21 cellular contexts compared by ENCODE assay signal in the genomic region with DNA sequence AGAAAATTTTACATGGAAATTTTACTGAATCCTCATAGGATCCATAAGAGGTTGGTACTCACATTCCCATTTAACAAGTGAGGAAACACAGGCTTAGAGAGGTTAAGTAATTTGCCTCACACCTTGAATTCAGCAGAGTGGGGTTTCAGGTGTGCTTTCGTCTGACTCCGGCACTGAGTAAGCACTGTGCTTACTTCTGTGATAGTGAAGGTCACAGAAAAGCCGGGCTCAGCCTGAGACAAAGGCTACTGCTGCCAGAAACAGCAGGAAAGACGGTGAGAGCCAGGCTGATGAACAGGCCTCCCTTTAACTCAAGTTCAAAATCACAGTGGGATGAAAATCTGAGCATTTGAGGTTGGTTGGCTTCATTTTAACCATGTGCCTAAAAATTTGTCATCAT.
DNase-seq lines count a peak whose midpoint lies in the region; ATAC-seq, FAIRE-seq and TF ChIP-seq lines count a peak whose summit lies in the region.
"Had no signal": no experiment of that assay in that cellular context is flagged by ENCODE, and none has a peak within 500 bp of the region (broad histone marks: within the 10 kb centered on the region; RNA-seq: fewer than 3 reads in every experiment).

No MANE protein-coding gene starts in this region.

- DNase-seq in IMR-90 (no peak), astrocyte (ENCODE audit: low read depth) (no peak), osteocyte (ENCODE audit: extremely low spot score, unreplicated experiment) (no peak), DMS114 treated with DMSO at 0.1 percent for 48 hours (lab: John Stamatoyannopoulos, UW; ENCODE audit: unreplicated experiment) (no peak)
- DNase-seq in effector memory CD4-positive, alpha-beta T cell, result no peak
- DNase-seq: CD4-positive, CD25-positive, alpha-beta regulatory T cell; DMS79; H9; HFFc6; MG63; NCI-H1092; NCI-H1694; NCI-H2171 treated with DMSO at 0.1 percent for 48 hours; NCI-H446 treated with DMSO at 0.1 percent for 48 hours; NCI-H526 treated with DMSO at 0.1 percent for 48 hours had no signal

- H3K9me3 ChIP-seq in IMR-90 (ENCODE audit: control insufficient read depth, insufficient read depth, low read length) (no peaks in the 10 kb centered on the region), astrocyte (ENCODE audit: insufficient read depth, low read depth, low read length) (no peaks in the 10 kb centered on the region)
- H3K9me3 ChIP-seq in effector memory CD4-positive, alpha-beta T cell (ENCODE audit: control insufficient read depth, low read length), result no peaks in the 10 kb centered on the region
- H3K9me3 ChIP-seq: MG63, SJSA1 had no signal

- peak overlapping the region; percentile 64 for H4K5ac ChIP-seq in IMR-90 (ENCODE audit: low read depth, low read length)

- no peak overlapping the region for H3K4me2 ChIP-seq in IMR-90 (ENCODE audit: low read depth, low read length)
- H3K4me2 ChIP-seq in astrocyte (ENCODE audit: low read length), result no peak overlapping the region

- TF ChIP-seq CTCF in IMR-90 (conservative IDR thresholded peaks at IDR 0.05; ENCODE audit: low read depth, low read length) (no peak), astrocyte (IDR thresholded peaks at IDR 0.05; ENCODE audit: insufficient read depth, low read depth, low read length) (no peak), osteocyte (IDR thresholded peaks at IDR 0.05) (no peak)

- H4K20me1 ChIP-seq in IMR-90 (ENCODE audit: insufficient read depth, low read length), result no peaks in the 10 kb centered on the region
- H4K20me1 ChIP-seq in astrocyte (ENCODE audit: insufficient read depth, low read length), result no peaks in the 10 kb centered on the region

- H3K4me1 ChIP-seq in ACC112 (ENCODE audit: control insufficient read depth, insufficient read depth, low read length, unreplicated experiment) (peaks cover 67% of the 10 kb centered on the region), IMR-90 (ENCODE audit: control insufficient read depth, insufficient read depth, low read length) (peaks cover 24% of the 10 kb centered on the region), astrocyte (ENCODE audit: insufficient read depth, low read length) (peaks cover 10% of the 10 kb centered on the region)
- no peaks in the 10 kb centered on the region for H3K4me1 ChIP-seq in effector memory CD4-positive, alpha-beta T cell (ENCODE audit: control insufficient read depth, insufficient read depth, low read length, poor library complexity, severe bottlenecking)
- H3K4me1 ChIP-seq: SJSA1 had no signal

- H3K36me3 Mint-ChIP-seq in astrocyte (ENCODE audit: low read depth, unreplicated experiment) (no peaks in the 10 kb centered on the region), osteocyte (ENCODE audit: unreplicated experiment) (no peaks in the 10 kb centered on the region)
- H3K36me3 Mint-ChIP-seq: CD4-positive, CD25-positive, alpha-beta regulatory T cell had no signal

- peak overlapping the region; percentile 77; the same call in 1 of the 2 replicates for H3K14ac ChIP-seq in IMR-90 (replicated peaks; ENCODE audit: low read depth, low read length)

- H2BK15ac ChIP-seq in IMR-90 (ENCODE audit: low read depth, low read length), result peak overlapping the region; percentile 69; the same call in 1 of the 3 replicates

- H4K91ac ChIP-seq in IMR-90 (ENCODE audit: insufficient read depth, low read depth, low read length), result no peak overlapping the region

- no peak overlapping the region for H2BK5ac ChIP-seq in IMR-90 (ENCODE audit: low read depth, low read length, poor library complexity, severe bottlenecking)

- H3K56ac ChIP-seq in IMR-90 (ENCODE audit: extremely low read depth, insufficient read depth, low read length), result no peak overlapping the region

- peak overlapping the region; percentile 48 for H2BK120ac ChIP-seq in IMR-90 (ENCODE audit: low read depth, low read length)

- FAIRE-seq in astrocyte (lab: Jason Lieb, UNC), result peak; percentile 23
- FAIRE-seq: K562, RCC 7860 had no signal

- H2AFZ ChIP-seq in ACC112 (ENCODE audit: low read length, unreplicated experiment) (peak overlapping the region; percentile 7), IMR-90 (replicated peaks; ENCODE audit: low read length, poor library complexity) (peak overlapping the region; percentile 24), astrocyte (ENCODE audit: low read depth, low read length) (no peak overlapping the region)

- no peak overlapping the region for H3K23ac ChIP-seq in IMR-90 (ENCODE audit: low read depth, low read length)

- 90% methylated on average over 2 of the region's 4 CpGs; no CpG with 5 or more reads in 1 of the 2 experiments for WGBS in IMR-90 (ENCODE audit: extremely low coverage in 2 of 2, insufficient read length in 1 of 2), 2 experiments

- H3K79me1 ChIP-seq in IMR-90 (ENCODE audit: low read depth in 1 of 2, low read length in 2 of 2), result no peaks in the 10 kb centered on the region

- no peaks in the 10 kb centered on the region for H3K36me3 ChIP-seq in ACC112 (ENCODE audit: insufficient read depth, low read length)
- no peaks in the 10 kb centered on the region for H3K36me3 ChIP-seq in IMR-90 (ENCODE audit: control insufficient read depth, insufficient read depth, low read length)
- no peaks in the 10 kb centered on the region for H3K36me3 ChIP-seq in astrocyte (ENCODE audit: insufficient read depth, low read length)
- no peaks in the 10 kb centered on the region for H3K36me3 ChIP-seq in effector memory CD4-positive, alpha-beta T cell (ENCODE audit: control insufficient read depth, insufficient read depth, low read length)
- H3K36me3 ChIP-seq: MG63, SJSA1 had no signal

- no peak overlapping the region; a peak in 1 of 4 replicates for H4K8ac ChIP-seq in IMR-90 (ENCODE audit: low read depth in 2 of 2, low read length in 2 of 2)

- no peak overlapping the region for H3K27ac Mint-ChIP-seq in astrocyte (ENCODE audit: unreplicated experiment)
- peak overlapping the region; percentile 80 for H3K27ac Mint-ChIP-seq in osteocyte (ENCODE audit: unreplicated experiment)
- H3K27ac Mint-ChIP-seq: CD4-positive, CD25-positive, alpha-beta regulatory T cell; T-helper 1 cell treated with Interleukin-12 subunit alpha and Interleukin-12 subunit beta and Interleukin-4 antibody, amounts not matched to agents 30 μg/mL and 1 μg/mL, for 36 hours had no signal

- H3K9me1 ChIP-seq in IMR-90 (ENCODE audit: insufficient read depth, low read length), result peaks cover 9% of the 10 kb centered on the region

- ATAC-seq in IMR-90 (ENCODE audit: low read depth) (no peak), GM18517 (IDR thresholded peaks at IDR 0.05; ENCODE audit: unreplicated experiment) (no peak)
- ATAC-seq: K562 had no signal

- H3K9ac ChIP-seq in IMR-90 (ENCODE audit: low read depth, low read length), result no peak overlapping the region
- no peak overlapping the region for H3K9ac ChIP-seq in astrocyte (ENCODE audit: low read length)

- H3K27me3 Mint-ChIP-seq in astrocyte (ENCODE audit: low read depth, unreplicated experiment), result peaks cover 4% of the 10 kb centered on the region
- H3K27me3 Mint-ChIP-seq in osteocyte (ENCODE audit: unreplicated experiment), result no peaks in the 10 kb centered on the region
- H3K27me3 Mint-ChIP-seq: CD4-positive, CD25-positive, alpha-beta regulatory T cell had no signal

- TF ChIP-seq RAD21 in IMR-90 (IDR thresholded peaks at IDR 0.05; ENCODE audit: low read length), result no peak

- CTCF ChIA-PET in IMR-90 (lab: Yijun Ruan, JAX), result interaction anchor here (0.5 to 1.3 kb wide), 3 partner anchors 44 to 206 kb away, joined by 3 to 4 read pairs (median 3); no protein-coding TSS in a partner anchor

- H3K4me1 Mint-ChIP-seq in astrocyte (ENCODE audit: low read depth, unreplicated experiment), result peaks cover 31% of the 10 kb centered on the region
- peaks cover 76% of the 10 kb centered on the region for H3K4me1 Mint-ChIP-seq in osteocyte (ENCODE audit: unreplicated experiment)
- H3K4me1 Mint-ChIP-seq: CD4-positive, CD25-positive, alpha-beta regulatory T cell had no signal

- no TSS peak for BruUV-seq in IMR-90 (replicated peaks; lab: Mats Ljungman, UMichigan)

- H2AK9ac ChIP-seq in IMR-90 (replicated peaks; ENCODE audit: low read depth, low read length, poor library complexity), result no peak overlapping the region

- H3K4me3 ChIP-seq in ACC112 (ENCODE audit: low read depth, low read length) (no peak overlapping the region), IMR-90 (ENCODE audit: insufficient read depth, low read depth, low read length) (no peak overlapping the region), astrocyte (ENCODE audit: insufficient read depth, low read depth, low read length) (no peak overlapping the region)
- H3K4me3 ChIP-seq in effector memory CD4-positive, alpha-beta T cell (ENCODE audit: insufficient read depth, low read depth, low read length, poor library complexity, severe bottlenecking), result no peak overlapping the region
- H3K4me3 ChIP-seq: K562, MG63, SJSA1 had no signal

- H3K4me3 Mint-ChIP-seq in astrocyte (ENCODE audit: unreplicated experiment), result no peak overlapping the region
- no peak overlapping the region for H3K4me3 Mint-ChIP-seq in osteocyte (ENCODE audit: unreplicated experiment)
- H3K4me3 Mint-ChIP-seq: CD4-positive, CD25-positive, alpha-beta regulatory T cell; H9; HFFc6; T-helper 1 cell treated with Interleukin-12 subunit alpha and Interleukin-12 subunit beta and Interleukin-4 antibody, amounts not matched to agents 30 μg/mL and 1 μg/mL, for 36 hours had no signal

- H3K18ac ChIP-seq in IMR-90 (ENCODE audit: low read depth, low read length), result peak overlapping the region; percentile 71

- H3K79me2 ChIP-seq in ACC112 (ENCODE audit: control insufficient read depth, insufficient read depth, low read length, unreplicated experiment) (no peaks in the 10 kb centered on the region), astrocyte (ENCODE audit: insufficient read depth, low read length) (no peaks in the 10 kb centered on the region)

- H2AK5ac ChIP-seq in IMR-90 (ENCODE audit: low read depth, low read length), result peak overlapping the region; percentile 63

- in situ Hi-C loops in IMR-90 (cut with MboI; ENCODE audit: low sequenced_read_pairs), result loop anchor here (25.0 kb wide), 1 partner anchor 525 kb away; no protein-coding TSS in a partner anchor

- dilution Hi-C loops in IMR-90 (cut with HindIII; ENCODE audit: low sequenced_read_pairs, unreplicated experiment), result no loop called here

- H2BK20ac ChIP-seq in IMR-90 (ENCODE audit: low read depth, low read length), result peak overlapping the region; percentile 58

- H3K9me3 Mint-ChIP-seq in astrocyte (ENCODE audit: unreplicated experiment) (no peaks in the 10 kb centered on the region), osteocyte (ENCODE audit: unreplicated experiment) (no peaks in the 10 kb centered on the region)
- H3K9me3 Mint-ChIP-seq: H9; HFFc6; T-helper 1 cell treated with Interleukin-12 subunit alpha and Interleukin-12 subunit beta and Interleukin-4 antibody, amounts not matched to agents 30 μg/mL and 1 μg/mL, for 36 hours had no signal

- intact Hi-C loops in IMR-90 (cut with micrococcal nuclease), result no loop called here

- H3K4ac ChIP-seq in IMR-90 (ENCODE audit: low read depth, low read length), result peak overlapping the region; percentile 59

- H3K27ac ChIP-seq in ACC112 (ENCODE audit: low read depth, low read length) (peak overlapping the region; percentile 32; the same call in 1 of the 2 replicates), IMR-90 (ENCODE audit: insufficient read depth, low read length) (no peak overlapping the region), astrocyte (ENCODE audit: low read depth, low read length) (no peak overlapping the region)
- H3K27ac ChIP-seq in effector memory CD4-positive, alpha-beta T cell (ENCODE audit: insufficient read depth, low read length, poor library complexity, severe bottlenecking), result no peak overlapping the region
- H3K27ac ChIP-seq: SJSA1 had no signal

- no peak for TF ChIP-seq POLR2A in IMR-90 (IDR thresholded peaks at IDR 0.05; ENCODE audit: low read depth, low read length)

- POLR2A ChIA-PET in IMR-90 (lab: Charles Lee; ENCODE audit: unreplicated experiment), result no interaction called here

- H3K27me3 ChIP-seq in ACC112 (ENCODE audit: insufficient read depth, low read length) (no peaks in the 10 kb centered on the region), IMR-90 (ENCODE audit: control insufficient read depth, insufficient read depth, low read length) (no peaks in the 10 kb centered on the region), astrocyte (ENCODE audit: insufficient read depth, low read length) (no peaks in the 10 kb centered on the region)
- H3K27me3 ChIP-seq in effector memory CD4-positive, alpha-beta T cell (replicated peaks; ENCODE audit: control insufficient read depth, insufficient read depth, low read length, poor library complexity, severe bottlenecking), result no peaks in the 10 kb centered on the region
- H3K27me3 ChIP-seq: MG63, SJSA1 had no signal
